In genomic region chr21:38300180-38300579, GRCh38 we compare ENCODE assay signal across 18 cellular contexts. TPM values are rescaled to one million over a fixed set of nuclear protein-coding genes. Genes with fewer than 3 reads are reported as not detected.
A peak's percentile ranks its signal among the peaks of the same experiment; 100 is the strongest.
DNase-seq lines count a peak whose midpoint lies in the region; TF ChIP-seq lines count a peak whose summit lies in the region.
"Had no signal": no experiment of that assay in that cellular context is flagged by ENCODE, and none has a peak within 500 bp of the region (broad histone marks: within the 10 kb centered on the region; RNA-seq: fewer than 3 reads in every experiment).

No MANE protein-coding gene starts in this region.

- TF ChIP-seq CTCF in GM12865 (IDR thresholded peaks at IDR 0.05; ENCODE audit: insufficient read depth, low read depth, low read length, missing control alignments) (no peak), chondrocyte (IDR thresholded peaks at IDR 0.05) (no peak), nephron (IDR thresholded peaks at IDR 0.05; ENCODE audit: unreplicated experiment in 3 of 3) (no peak)

- H3K36me3 Mint-ChIP-seq in activated CD4-positive, alpha-beta memory T cell treated with anti-CD3 and anti-CD28 coated beads for 36 hours: no peaks in the 10 kb centered on the region
- no peaks in the 10 kb centered on the region for H3K36me3 Mint-ChIP-seq in activated CD4-positive, alpha-beta memory T cell treated with anti-CD3 and anti-CD28 coated beads, Interleukin-2, amount 10 ng/mL, durations not matched to agents 7 days and 5 days (ENCODE audit: low read depth)
- H3K36me3 Mint-ChIP-seq in chondrocyte (ENCODE audit: low read depth): no peaks in the 10 kb centered on the region
- peaks cover 16% of the 10 kb centered on the region for H3K36me3 Mint-ChIP-seq in nephron (ENCODE audit: low read depth)
- H3K36me3 Mint-ChIP-seq: brain; natural killer cell treated with Interleukin-12 subunit alpha and Interleukin-12 subunit beta and Interleukin-15 and Interleukin-18, amount 100 ng/mL, for 72 hours had no signal

- intact Hi-C loops in activated CD4-positive, alpha-beta memory T cell treated with anti-CD3 and anti-CD28 coated beads for 36 hours (cut with micrococcal nuclease): loop anchor here (5.0 kb wide), 1 partner anchor 47 kb away; no protein-coding TSS in a partner anchor

- no peaks in the 10 kb centered on the region for H3K9me3 Mint-ChIP-seq in activated CD4-positive, alpha-beta memory T cell treated with anti-CD3 and anti-CD28 coated beads for 36 hours
- peaks cover 2% of the 10 kb centered on the region for H3K9me3 Mint-ChIP-seq in activated CD4-positive, alpha-beta memory T cell treated with anti-CD3 and anti-CD28 coated beads, Interleukin-2, amount 10 ng/mL, durations not matched to agents 7 days and 5 days
- H3K9me3 Mint-ChIP-seq in chondrocyte (ENCODE audit: low read depth): no peaks in the 10 kb centered on the region
- no peaks in the 10 kb centered on the region for H3K9me3 Mint-ChIP-seq in nephron
- H3K9me3 Mint-ChIP-seq: brain; dendritic cell treated with granulocyte-macrophage colony-stimulating factor and Interleukin-4, amounts not matched to agents 40 ng/mL and 50 ng/mL, for 4 days; natural killer cell treated with Interleukin-12 subunit alpha and Interleukin-12 subunit beta and Interleukin-15 and Interleukin-18, amount 100 ng/mL, for 72 hours; stimulated activated naive CD8-positive, alpha-beta T cell treated with anti-CD3 and anti-CD28 coated beads, Interleukin-15, Interleukin-2, amounts not matched to agents 100 ng/mL and 50 ng/mL, for 24 hours had no signal

- no peak for DNase-seq in activated CD4-positive, alpha-beta memory T cell treated with anti-CD3 and anti-CD28 coated beads for 36 hours
- DNase-seq in activated CD4-positive, alpha-beta memory T cell treated with anti-CD3 and anti-CD28 coated beads, Interleukin-2, amount 10 ng/mL, durations not matched to agents 7 days and 5 days: no peak
- DNase-seq in GM12865 (ENCODE audit: low read depth) (peak; percentile 33), chondrocyte (ENCODE audit: low spot score) (no peak), SHP77 treated with DMSO at 0.1 percent for 48 hours (lab: John Stamatoyannopoulos, UW) (no peak), NCI-H2107 treated with DMSO at 0.1 percent for 48 hours (lab: John Stamatoyannopoulos, UW; ENCODE audit: unreplicated experiment) (no peak), occipital lobe (lab: John Stamatoyannopoulos, UW) (no peak)
- DNase-seq: activated CD4-positive, alpha-beta T cell treated with anti-CD3 and anti-CD28 coated beads for 4 hours; COR-L47; HCEC 1CT; NCI-H1417; NCI-H82; SK-N-SH had no signal

- H3K27me3 Mint-ChIP-seq in activated CD4-positive, alpha-beta memory T cell treated with anti-CD3 and anti-CD28 coated beads for 36 hours: peaks cover 2% of the 10 kb centered on the region
- no peaks in the 10 kb centered on the region for H3K27me3 Mint-ChIP-seq in activated CD4-positive, alpha-beta memory T cell treated with anti-CD3 and anti-CD28 coated beads, Interleukin-2, amount 10 ng/mL, durations not matched to agents 7 days and 5 days
- H3K27me3 Mint-ChIP-seq in chondrocyte (ENCODE audit: low read depth): no peaks in the 10 kb centered on the region
- peaks cover 4% of the 10 kb centered on the region for H3K27me3 Mint-ChIP-seq in nephron (ENCODE audit: low read depth)
- H3K27me3 Mint-ChIP-seq: stimulated activated naive CD8-positive, alpha-beta T cell treated with anti-CD3 and anti-CD28 coated beads, Interleukin-15, Interleukin-2, amounts not matched to agents 100 ng/mL and 50 ng/mL, for 24 hours had no signal

- CTCF ChIA-PET in activated CD4-positive, alpha-beta memory T cell treated with anti-CD3 and anti-CD28 coated beads for 36 hours (lab: Charles Lee): no interaction called here
- CTCF ChIA-PET in activated CD4-positive, alpha-beta memory T cell treated with anti-CD3 and anti-CD28 coated beads, Interleukin-2, amount 10 ng/mL, durations not matched to agents 7 days and 5 days (lab: Charles Lee): no interaction called here

- H3K4me3 Mint-ChIP-seq in activated CD4-positive, alpha-beta memory T cell treated with anti-CD3 and anti-CD28 coated beads for 36 hours: peak overlapping the region; percentile 33
- no peak overlapping the region for H3K4me3 Mint-ChIP-seq in activated CD4-positive, alpha-beta memory T cell treated with anti-CD3 and anti-CD28 coated beads, Interleukin-2, amount 10 ng/mL, durations not matched to agents 7 days and 5 days
- H3K4me3 Mint-ChIP-seq in chondrocyte (ENCODE audit: unreplicated experiment) (peak overlapping the region; percentile 14), nephron (no peak overlapping the region)
- H3K4me3 Mint-ChIP-seq: brain; dendritic cell treated with granulocyte-macrophage colony-stimulating factor and Interleukin-4, amounts not matched to agents 40 ng/mL and 50 ng/mL, for 4 days; natural killer cell treated with Interleukin-12 subunit alpha and Interleukin-12 subunit beta and Interleukin-15 and Interleukin-18, amount 100 ng/mL, for 72 hours; stimulated activated naive CD8-positive, alpha-beta T cell treated with anti-CD3 and anti-CD28 coated beads, Interleukin-15, Interleukin-2, amounts not matched to agents 100 ng/mL and 50 ng/mL, for 24 hours had no signal

- H3K4me1 Mint-ChIP-seq in activated CD4-positive, alpha-beta memory T cell treated with anti-CD3 and anti-CD28 coated beads for 36 hours (ENCODE audit: low read depth): peaks cover 29% of the 10 kb centered on the region
- H3K4me1 Mint-ChIP-seq in activated CD4-positive, alpha-beta memory T cell treated with anti-CD3 and anti-CD28 coated beads, Interleukin-2, amount 10 ng/mL, durations not matched to agents 7 days and 5 days: peaks cover 10% of the 10 kb centered on the region
- peaks cover 76% of the 10 kb centered on the region for H3K4me1 Mint-ChIP-seq in chondrocyte (ENCODE audit: low read depth)
- peaks cover 55% of the 10 kb centered on the region for H3K4me1 Mint-ChIP-seq in nephron

- no peak overlapping the region for H3K27ac Mint-ChIP-seq in activated CD4-positive, alpha-beta memory T cell treated with anti-CD3 and anti-CD28 coated beads for 36 hours
- H3K27ac Mint-ChIP-seq in activated CD4-positive, alpha-beta memory T cell treated with anti-CD3 and anti-CD28 coated beads, Interleukin-2, amount 10 ng/mL, durations not matched to agents 7 days and 5 days: no peak overlapping the region
- H3K27ac Mint-ChIP-seq in chondrocyte (ENCODE audit: unreplicated experiment): peak overlapping the region; percentile 46
- peak overlapping the region; percentile 31 to 92 (median 57) for H3K27ac Mint-ChIP-seq in nephron
- H3K27ac Mint-ChIP-seq: dendritic cell treated with granulocyte-macrophage colony-stimulating factor and Interleukin-4, amounts not matched to agents 40 ng/mL and 50 ng/mL, for 4 days; natural killer cell treated with Interleukin-12 subunit alpha and Interleukin-12 subunit beta and Interleukin-15 and Interleukin-18, amount 100 ng/mL, for 72 hours; stimulated activated naive CD8-positive, alpha-beta T cell treated with anti-CD3 and anti-CD28 coated beads, Interleukin-15, Interleukin-2, amounts not matched to agents 100 ng/mL and 50 ng/mL, for 24 hours had no signal

- POLR2A ChIA-PET in activated CD4-positive, alpha-beta memory T cell treated with anti-CD3 and anti-CD28 coated beads for 36 hours (lab: Charles Lee): no interaction called here
- POLR2A ChIA-PET in activated CD4-positive, alpha-beta memory T cell treated with anti-CD3 and anti-CD28 coated beads, Interleukin-2, amount 10 ng/mL, durations not matched to agents 7 days and 5 days (lab: Charles Lee): no interaction called here

- no peak overlapping the region for H3K4me3 ChIP-seq in GM12865 (ENCODE audit: low read depth, low read length)

RNA-seq across cellular contexts. Expression of gene KCNJ15, which starts 43.4 kb away (rescaled TPM):
- total RNA-seq in activated CD4-positive, alpha-beta memory T cell treated with anti-CD3 and anti-CD28 coated beads for 36 hours: under 1 TPM; 0.15 to 0.17 TPM
- not detected for total RNA-seq in activated CD4-positive, alpha-beta memory T cell treated with anti-CD3 and anti-CD28 coated beads, Interleukin-2, amount 10 ng/mL, durations not matched to agents 7 days and 5 days
- total RNA-seq in chondrocyte: 0.21 to 0.80 TPM (median 0.27 TPM) in 3 replicates
- under 0.01 TPM for total RNA-seq in occipital lobe
- total RNA-seq: natural killer cell treated with Interleukin-12 subunit alpha and Interleukin-12 subunit beta and Interleukin-15 and Interleukin-18, amount 100 ng/mL, for 72 hours had no signal

Comparison
In these comparisons a context has a peak if more than half of its experiments do, and no peak if none do; other contexts are left out.
1. H3K4me3 Mint-ChIP-seq: peak in activated CD4-positive, alpha-beta memory T cell treated with anti-CD3 and anti-CD28 coated beads for 36 hours (single experiment) and chondrocyte (single experiment); none in activated CD4-positive, alpha-beta memory T cell treated with anti-CD3 and anti-CD28 coated beads, Interleukin-2, amount 10 ng/mL, durations not matched to agents 7 days and 5 days (single experiment) and nephron (0 of 3).
2. H3K27ac Mint-ChIP-seq: peak in chondrocyte (single experiment) and nephron (3 of 3); none in activated CD4-positive, alpha-beta memory T cell treated with anti-CD3 and anti-CD28 coated beads for 36 hours (single experiment) and activated CD4-positive, alpha-beta memory T cell treated with anti-CD3 and anti-CD28 coated beads, Interleukin-2, amount 10 ng/mL, durations not matched to agents 7 days and 5 days (single experiment).